In the genomic region with DNA sequence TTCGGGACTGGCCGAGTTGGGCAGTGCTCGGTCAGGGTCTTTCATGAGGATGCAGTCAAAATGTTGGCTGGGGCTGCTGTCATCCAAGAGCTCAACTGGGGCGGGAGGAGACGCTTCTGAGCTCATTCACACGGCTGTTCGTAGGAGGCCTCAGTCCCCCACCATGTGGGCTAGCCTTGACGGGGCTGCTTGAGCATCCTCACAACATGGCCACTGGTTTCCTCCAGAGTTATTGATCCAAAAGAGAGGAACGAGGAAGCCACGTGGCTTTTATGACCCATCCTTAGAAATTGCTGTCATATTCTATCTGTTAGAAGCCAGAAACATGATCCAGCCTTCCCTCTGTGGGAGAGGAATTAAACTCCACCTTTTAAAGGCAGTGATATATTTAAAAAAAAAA, we compare ENCODE assay signal across 23 cellular contexts.
"Had no signal": no experiment of that assay in that cellular context is flagged by ENCODE, and none has a peak within 500 bp of the region (broad histone marks: within the 10 kb centered on the region; RNA-seq: fewer than 3 reads in every experiment).

No MANE protein-coding gene starts in this region.

- H3K4me1 ChIP-seq: SJCRH30 had no signal

- ATAC-seq: Panc1, PC-3, Right ventricle myocardium inferior, T-helper 17 cell had no signal

- H3K27me3 ChIP-seq: MG63, SJCRH30 had no signal

- FAIRE-seq: HTR-8/SVneo had no signal

- H3K4me3 ChIP-seq: MG63, SJCRH30 had no signal

- DNase-seq: Karpas-422, KG1, MG63, NCI-H1092 treated with DMSO at 0.1 percent for 48 hours, NCI-H1436, NCI-H1694, NCI-H187 treated with DMSO at 0.1 percent for 48 hours, NCI-H2029 treated with DMSO at 0.1 percent for 48 hours, NCI-H2107, NCI-H2227 treated with DMSO at 0.1 percent for 48 hours, NCI-H524, NCI-H526 treated with DMSO at 0.1 percent for 48 hours, NCI-H774, PC-3, SHP77 treated with DMSO at 0.1 percent for 48 hours, SJCRH30, SW 1271, T-helper 1 cell, T-helper 17 cell had no signal

- H3K9me3 ChIP-seq: MG63, SJCRH30 had no signal

- H3K27ac ChIP-seq: HL-60, SJCRH30 had no signal
